ENCODE assay signal across 1 cellular context in the genomic region with DNA sequence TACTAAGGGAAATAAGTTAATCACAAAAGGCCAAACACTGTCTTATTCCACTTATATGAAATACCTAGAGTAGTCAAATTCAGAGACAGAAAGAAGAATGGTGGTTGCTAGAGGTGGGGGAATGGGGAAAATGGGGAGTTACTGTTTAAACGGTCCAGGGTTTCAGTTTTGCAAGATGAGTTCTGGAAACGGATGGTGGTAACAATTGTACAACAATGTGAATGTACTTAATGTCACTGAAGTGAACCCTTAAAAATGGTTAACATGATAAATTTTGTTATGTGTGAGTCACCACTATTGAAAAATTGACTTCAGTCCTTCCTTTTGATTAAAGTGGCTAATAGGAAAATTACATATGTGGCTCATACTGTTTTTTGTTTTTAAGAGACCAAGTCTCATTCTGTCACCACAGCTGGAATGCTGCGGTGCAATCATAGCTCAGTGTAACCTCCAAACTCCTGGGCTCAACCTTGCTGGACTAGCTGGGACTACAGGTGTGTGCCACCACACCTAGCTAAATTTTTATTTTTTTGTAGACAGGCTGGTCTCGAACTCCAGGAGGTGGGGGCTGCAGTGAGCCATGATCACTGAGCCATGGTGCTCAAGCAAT.
TF ChIP-seq lines count a peak whose summit lies in the region.

No MANE protein-coding gene starts in this region.

TF ChIP-seq in HepG2, 621 proteins besides CTCF, POLR2A, EP300 and RAD21:
- TF ChIP-seq, protein P1, sequence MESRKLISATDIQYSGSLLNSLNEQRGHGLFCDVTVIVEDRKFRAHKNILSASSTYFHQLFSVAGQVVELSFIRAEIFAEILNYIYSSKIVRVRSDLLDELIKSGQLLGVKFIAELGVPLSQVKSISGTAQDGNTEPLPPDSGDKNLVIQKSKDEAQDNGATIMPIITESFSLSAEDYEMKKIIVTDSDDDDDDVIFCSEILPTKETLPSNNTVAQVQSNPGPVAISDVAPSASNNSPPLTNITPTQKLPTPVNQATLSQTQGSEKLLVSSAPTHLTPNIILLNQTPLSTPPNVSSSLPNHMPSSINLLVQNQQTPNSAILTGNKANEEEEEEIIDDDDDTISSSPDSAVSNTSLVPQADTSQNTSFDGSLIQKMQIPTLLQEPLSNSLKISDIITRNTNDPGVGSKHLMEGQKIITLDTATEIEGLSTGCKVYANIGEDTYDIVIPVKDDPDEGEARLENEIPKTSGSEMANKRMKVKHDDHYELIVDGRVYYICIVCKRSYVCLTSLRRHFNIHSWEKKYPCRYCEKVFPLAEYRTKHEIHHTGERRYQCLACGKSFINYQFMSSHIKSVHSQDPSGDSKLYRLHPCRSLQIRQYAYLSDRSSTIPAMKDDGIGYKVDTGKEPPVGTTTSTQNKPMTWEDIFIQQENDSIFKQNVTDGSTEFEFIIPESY (CRISPR knock-in tag; IDR thresholded peaks at IDR 0.05) = no peak
TF ChIP-seq in HepG2: peak in this region for 0.
